In the genomic region with DNA sequence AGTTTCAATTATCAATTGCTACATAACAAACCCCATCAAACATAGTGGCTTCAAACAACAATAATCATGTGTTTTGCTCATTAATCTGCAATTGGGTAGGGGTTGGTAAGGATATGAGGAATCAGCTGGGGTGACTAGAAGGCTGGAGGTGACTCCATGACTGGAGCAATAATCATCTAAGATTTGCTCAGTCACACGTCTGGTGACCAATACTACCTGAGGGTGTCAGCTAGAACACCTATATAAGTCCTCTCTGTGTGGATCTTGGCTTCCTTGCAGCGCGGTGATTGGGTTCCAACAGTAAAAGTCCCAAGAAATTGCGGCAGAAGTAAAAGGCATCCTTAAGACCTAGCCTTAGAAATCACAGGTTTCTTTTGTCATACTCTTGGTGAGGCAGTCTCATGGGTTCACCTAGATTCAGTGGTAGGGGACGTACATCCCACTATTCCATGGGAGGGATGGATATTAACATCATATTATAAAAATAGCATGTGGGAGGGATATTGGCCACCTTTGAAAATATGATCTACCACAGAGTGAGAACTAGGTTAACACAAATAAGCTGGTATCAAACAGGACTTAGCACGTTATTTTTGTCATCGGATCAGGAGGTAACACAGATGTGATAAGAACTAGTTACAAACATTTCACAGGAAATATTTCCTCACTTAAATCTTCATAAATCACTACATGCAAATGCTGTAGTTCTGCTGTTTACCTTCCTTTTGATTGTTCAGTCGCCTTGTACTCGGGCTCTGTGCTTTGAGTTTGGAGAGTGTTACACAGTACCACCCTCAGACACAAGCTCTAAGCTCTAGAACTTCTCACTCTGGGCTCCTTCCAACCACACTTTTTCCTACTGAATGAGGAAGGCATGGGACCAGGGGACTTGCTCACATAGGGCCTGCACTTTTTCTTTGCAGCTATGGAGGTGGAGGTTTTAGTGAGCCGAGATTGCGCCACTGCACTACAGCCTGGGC, we compare ENCODE assay signal across 1 cellular context.
TF ChIP-seq lines count a peak whose summit lies in the region.

No MANE protein-coding gene starts in this region.

TF ChIP-seq in WTC11, 78 proteins besides CTCF, POLR2A, EP300 and RAD21 (continued from another document):
- TF ChIP-seq, protein P1, sequence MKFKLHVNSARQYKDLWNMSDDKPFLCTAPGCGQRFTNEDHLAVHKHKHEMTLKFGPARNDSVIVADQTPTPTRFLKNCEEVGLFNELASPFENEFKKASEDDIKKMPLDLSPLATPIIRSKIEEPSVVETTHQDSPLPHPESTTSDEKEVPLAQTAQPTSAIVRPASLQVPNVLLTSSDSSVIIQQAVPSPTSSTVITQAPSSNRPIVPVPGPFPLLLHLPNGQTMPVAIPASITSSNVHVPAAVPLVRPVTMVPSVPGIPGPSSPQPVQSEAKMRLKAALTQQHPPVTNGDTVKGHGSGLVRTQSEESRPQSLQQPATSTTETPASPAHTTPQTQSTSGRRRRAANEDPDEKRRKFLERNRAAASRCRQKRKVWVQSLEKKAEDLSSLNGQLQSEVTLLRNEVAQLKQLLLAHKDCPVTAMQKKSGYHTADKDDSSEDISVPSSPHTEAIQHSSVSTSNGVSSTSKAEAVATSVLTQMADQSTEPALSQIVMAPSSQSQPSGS (CRISPR knock-in tag; IDR thresholded peaks at IDR 0.05; ENCODE audit: borderline replicate concordance, low read depth), result no peak
- no peak for TF ChIP-seq JUN (CRISPR knock-in tag; IDR thresholded peaks at IDR 0.05)
- TF ChIP-seq NR2C2 (CRISPR knock-in tag; IDR thresholded peaks at IDR 0.05), result no peak
- TF ChIP-seq, protein P2, sequence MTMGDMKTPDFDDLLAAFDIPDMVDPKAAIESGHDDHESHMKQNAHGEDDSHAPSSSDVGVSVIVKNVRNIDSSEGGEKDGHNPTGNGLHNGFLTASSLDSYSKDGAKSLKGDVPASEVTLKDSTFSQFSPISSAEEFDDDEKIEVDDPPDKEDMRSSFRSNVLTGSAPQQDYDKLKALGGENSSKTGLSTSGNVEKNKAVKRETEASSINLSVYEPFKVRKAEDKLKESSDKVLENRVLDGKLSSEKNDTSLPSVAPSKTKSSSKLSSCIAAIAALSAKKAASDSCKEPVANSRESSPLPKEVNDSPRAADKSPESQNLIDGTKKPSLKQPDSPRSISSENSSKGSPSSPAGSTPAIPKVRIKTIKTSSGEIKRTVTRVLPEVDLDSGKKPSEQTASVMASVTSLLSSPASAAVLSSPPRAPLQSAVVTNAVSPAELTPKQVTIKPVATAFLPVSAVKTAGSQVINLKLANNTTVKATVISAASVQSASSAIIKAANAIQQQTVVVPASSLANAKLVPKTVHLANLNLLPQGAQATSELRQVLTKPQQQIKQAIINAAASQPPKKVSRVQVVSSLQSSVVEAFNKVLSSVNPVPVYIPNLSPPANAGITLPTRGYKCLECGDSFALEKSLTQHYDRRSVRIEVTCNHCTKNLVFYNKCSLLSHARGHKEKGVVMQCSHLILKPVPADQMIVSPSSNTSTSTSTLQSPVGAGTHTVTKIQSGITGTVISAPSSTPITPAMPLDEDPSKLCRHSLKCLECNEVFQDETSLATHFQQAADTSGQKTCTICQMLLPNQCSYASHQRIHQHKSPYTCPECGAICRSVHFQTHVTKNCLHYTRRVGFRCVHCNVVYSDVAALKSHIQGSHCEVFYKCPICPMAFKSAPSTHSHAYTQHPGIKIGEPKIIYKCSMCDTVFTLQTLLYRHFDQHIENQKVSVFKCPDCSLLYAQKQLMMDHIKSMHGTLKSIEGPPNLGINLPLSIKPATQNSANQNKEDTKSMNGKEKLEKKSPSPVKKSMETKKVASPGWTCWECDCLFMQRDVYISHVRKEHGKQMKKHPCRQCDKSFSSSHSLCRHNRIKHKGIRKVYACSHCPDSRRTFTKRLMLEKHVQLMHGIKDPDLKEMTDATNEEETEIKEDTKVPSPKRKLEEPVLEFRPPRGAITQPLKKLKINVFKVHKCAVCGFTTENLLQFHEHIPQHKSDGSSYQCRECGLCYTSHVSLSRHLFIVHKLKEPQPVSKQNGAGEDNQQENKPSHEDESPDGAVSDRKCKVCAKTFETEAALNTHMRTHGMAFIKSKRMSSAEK (CRISPR knock-in tag; IDR thresholded peaks at IDR 0.05; ENCODE audit: borderline replicate concordance), result no peak
- TF ChIP-seq NFATC4 (CRISPR knock-in tag; IDR thresholded peaks at IDR 0.05), result no peak
- no peak for TF ChIP-seq GTF2I (CRISPR knock-in tag; conservative IDR thresholded peaks at IDR 0.05)
- no peak for TF ChIP-seq KAT7 (CRISPR knock-in tag; IDR thresholded peaks at IDR 0.05; ENCODE audit: borderline replicate concordance)
- TF ChIP-seq GRHL2 (CRISPR knock-in tag; IDR thresholded peaks at IDR 0.05; ENCODE audit: insufficient replicate concordance, severe bottlenecking), result no peak
- TF ChIP-seq, protein P3, sequence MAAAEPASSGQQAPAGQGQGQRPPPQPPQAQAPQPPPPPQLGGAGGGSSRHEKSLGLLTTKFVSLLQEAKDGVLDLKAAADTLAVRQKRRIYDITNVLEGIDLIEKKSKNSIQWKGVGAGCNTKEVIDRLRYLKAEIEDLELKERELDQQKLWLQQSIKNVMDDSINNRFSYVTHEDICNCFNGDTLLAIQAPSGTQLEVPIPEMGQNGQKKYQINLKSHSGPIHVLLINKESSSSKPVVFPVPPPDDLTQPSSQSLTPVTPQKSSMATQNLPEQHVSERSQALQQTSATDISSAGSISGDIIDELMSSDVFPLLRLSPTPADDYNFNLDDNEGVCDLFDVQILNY (CRISPR knock-in tag; IDR thresholded peaks at IDR 0.05), result no peak
- TF ChIP-seq, protein P4, sequence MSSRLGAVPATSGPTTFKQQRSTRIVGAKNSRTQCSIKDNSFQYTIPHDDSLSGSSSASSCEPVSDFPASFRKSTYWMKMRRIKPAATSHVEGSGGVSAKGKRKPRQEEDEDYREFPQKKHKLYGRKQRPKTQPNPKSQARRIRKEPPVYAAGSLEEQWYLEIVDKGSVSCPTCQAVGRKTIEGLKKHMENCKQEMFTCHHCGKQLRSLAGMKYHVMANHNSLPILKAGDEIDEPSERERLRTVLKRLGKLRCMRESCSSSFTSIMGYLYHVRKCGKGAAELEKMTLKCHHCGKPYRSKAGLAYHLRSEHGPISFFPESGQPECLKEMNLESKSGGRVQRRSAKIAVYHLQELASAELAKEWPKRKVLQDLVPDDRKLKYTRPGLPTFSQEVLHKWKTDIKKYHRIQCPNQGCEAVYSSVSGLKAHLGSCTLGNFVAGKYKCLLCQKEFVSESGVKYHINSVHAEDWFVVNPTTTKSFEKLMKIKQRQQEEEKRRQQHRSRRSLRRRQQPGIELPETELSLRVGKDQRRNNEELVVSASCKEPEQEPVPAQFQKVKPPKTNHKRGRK (CRISPR knock-in tag; IDR thresholded peaks at IDR 0.05; ENCODE audit: borderline replicate concordance), result no peak
- TF ChIP-seq, protein P5, sequence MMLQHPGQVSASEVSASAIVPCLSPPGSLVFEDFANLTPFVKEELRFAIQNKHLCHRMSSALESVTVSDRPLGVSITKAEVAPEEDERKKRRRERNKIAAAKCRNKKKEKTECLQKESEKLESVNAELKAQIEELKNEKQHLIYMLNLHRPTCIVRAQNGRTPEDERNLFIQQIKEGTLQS (CRISPR knock-in tag; conservative IDR thresholded peaks at IDR 0.05), result no peak
- no peak for TF ChIP-seq NFE2L1 (CRISPR knock-in tag; IDR thresholded peaks at IDR 0.05)
- TF ChIP-seq TEAD4 (CRISPR knock-in tag; IDR thresholded peaks at IDR 0.05), result no peak
- TF ChIP-seq MXD4 (CRISPR knock-in tag; IDR thresholded peaks at IDR 0.05; ENCODE audit: borderline replicate concordance), result no peak
- TF ChIP-seq, protein P6, sequence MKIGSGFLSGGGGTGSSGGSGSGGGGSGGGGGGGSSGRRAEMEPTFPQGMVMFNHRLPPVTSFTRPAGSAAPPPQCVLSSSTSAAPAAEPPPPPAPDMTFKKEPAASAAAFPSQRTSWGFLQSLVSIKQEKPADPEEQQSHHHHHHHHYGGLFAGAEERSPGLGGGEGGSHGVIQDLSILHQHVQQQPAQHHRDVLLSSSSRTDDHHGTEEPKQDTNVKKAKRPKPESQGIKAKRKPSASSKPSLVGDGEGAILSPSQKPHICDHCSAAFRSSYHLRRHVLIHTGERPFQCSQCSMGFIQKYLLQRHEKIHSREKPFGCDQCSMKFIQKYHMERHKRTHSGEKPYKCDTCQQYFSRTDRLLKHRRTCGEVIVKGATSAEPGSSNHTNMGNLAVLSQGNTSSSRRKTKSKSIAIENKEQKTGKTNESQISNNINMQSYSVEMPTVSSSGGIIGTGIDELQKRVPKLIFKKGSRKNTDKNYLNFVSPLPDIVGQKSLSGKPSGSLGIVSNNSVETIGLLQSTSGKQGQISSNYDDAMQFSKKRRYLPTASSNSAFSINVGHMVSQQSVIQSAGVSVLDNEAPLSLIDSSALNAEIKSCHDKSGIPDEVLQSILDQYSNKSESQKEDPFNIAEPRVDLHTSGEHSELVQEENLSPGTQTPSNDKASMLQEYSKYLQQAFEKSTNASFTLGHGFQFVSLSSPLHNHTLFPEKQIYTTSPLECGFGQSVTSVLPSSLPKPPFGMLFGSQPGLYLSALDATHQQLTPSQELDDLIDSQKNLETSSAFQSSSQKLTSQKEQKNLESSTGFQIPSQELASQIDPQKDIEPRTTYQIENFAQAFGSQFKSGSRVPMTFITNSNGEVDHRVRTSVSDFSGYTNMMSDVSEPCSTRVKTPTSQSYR (CRISPR knock-in tag; IDR thresholded peaks at IDR 0.05), result no peak
- TF ChIP-seq FOXP1 (CRISPR knock-in tag; IDR thresholded peaks at IDR 0.05; ENCODE audit: borderline replicate concordance), result no peak
- TF ChIP-seq, protein P7, sequence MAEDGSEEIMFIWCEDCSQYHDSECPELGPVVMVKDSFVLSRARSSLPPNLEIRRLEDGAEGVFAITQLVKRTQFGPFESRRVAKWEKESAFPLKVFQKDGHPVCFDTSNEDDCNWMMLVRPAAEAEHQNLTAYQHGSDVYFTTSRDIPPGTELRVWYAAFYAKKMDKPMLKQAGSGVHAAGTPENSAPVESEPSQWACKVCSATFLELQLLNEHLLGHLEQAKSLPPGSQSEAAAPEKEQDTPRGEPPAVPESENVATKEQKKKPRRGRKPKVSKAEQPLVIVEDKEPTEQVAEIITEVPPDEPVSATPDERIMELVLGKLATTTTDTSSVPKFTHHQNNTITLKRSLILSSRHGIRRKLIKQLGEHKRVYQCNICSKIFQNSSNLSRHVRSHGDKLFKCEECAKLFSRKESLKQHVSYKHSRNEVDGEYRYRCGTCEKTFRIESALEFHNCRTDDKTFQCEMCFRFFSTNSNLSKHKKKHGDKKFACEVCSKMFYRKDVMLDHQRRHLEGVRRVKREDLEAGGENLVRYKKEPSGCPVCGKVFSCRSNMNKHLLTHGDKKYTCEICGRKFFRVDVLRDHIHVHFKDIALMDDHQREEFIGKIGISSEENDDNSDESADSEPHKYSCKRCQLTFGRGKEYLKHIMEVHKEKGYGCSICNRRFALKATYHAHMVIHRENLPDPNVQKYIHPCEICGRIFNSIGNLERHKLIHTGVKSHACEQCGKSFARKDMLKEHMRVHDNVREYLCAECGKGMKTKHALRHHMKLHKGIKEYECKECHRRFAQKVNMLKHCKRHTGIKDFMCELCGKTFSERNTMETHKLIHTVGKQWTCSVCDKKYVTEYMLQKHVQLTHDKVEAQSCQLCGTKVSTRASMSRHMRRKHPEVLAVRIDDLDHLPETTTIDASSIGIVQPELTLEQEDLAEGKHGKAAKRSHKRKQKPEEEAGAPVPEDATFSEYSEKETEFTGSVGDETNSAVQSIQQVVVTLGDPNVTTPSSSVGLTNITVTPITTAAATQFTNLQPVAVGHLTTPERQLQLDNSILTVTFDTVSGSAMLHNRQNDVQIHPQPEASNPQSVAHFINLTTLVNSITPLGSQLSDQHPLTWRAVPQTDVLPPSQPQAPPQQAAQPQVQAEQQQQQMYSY (CRISPR knock-in tag; IDR thresholded peaks at IDR 0.05), result no peak
- TF ChIP-seq GABPB1 (CRISPR knock-in tag; IDR thresholded peaks at IDR 0.05), result no peak
